In the genomic region with DNA sequence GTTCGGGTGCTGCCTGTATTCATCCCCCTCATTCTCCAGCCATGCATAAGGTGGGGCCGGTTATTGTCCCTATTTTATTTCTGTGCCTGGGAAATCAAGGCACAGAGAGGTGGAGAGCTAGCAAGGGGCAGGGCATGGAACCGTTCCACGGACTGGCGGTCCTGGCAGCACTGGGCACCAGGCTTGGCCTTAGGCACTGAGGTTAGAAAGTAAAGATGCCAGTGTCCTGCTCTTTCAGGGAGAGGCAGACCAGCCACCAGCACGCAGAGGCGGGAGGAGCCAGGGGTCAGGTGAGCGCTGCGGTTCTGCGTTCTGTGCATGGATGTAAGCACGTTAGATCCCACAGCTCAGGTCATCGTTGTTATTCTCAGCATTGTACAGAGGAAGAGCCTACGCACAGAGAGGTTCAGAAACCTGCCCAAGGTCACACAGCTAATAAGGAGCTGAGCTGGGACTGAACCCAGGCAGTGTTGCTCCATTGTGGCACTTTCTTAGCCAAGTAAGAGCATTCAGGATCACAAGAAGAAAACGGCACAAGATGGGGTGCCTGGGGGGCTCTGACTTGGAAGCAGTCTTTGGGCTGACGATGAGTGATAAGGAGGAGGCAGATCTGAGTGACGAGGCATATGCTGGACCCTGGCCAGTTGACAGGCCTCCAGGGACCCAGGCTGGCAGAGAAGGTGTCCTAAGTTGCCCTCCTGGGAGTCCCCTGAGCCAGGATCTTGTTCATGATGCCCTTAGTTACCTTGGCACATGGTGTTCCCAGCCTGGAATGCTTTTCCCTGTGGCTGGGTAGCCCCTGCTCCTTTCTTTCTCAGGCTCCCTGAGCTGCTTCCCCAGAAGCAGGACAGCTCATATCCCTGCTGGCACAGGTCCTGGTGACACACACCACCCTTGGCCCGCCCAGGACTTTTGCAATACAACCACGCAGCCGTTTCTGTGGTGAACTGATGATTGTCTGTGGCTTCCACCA, we compare ENCODE assay signal across 8 cellular contexts. TPM values are rescaled to one million over a fixed set of nuclear protein-coding genes. Genes with fewer than 3 reads are reported as not detected.
DNase-seq lines count a peak whose midpoint lies in the region; ATAC-seq and TF ChIP-seq lines count a peak whose summit lies in the region.

No MANE protein-coding gene starts in this region.

- DNase-seq in GOT3 (lab: John Stamatoyannopoulos, UW) (peak; percentile 20), SKM-1 treated with dmso at 0.1 percent for 144 hours (lab: John Stamatoyannopoulos, UW; ENCODE audit: unreplicated experiment) (peak; percentile 70), glomerular visceral epithelial cell (ENCODE audit: extremely low spot score) (peak; percentile 87), gastrocnemius medialis (peak; percentile 90 to 93), HuH-7 (ENCODE audit: low spot score) (no peak), SHP77 (lab: John Stamatoyannopoulos, UW) (no peak)

- peak overlapping the region; percentile 73 to 85 (median 78) for H3K27ac ChIP-seq in gastrocnemius medialis

- H3K4me1 ChIP-seq in gastrocnemius medialis, result peaks cover 33 to 44% of the 10 kb centered on the region in 2 donors

- ATAC-seq in gastrocnemius medialis, result peak; percentile 89 to 90
- no peak for ATAC-seq in HG03521 (IDR thresholded peaks at IDR 0.05; ENCODE audit: unreplicated experiment)
- ATAC-seq in GM18867 (IDR thresholded peaks at IDR 0.05; ENCODE audit: unreplicated experiment), result no peak

- H3K4me3 ChIP-seq in gastrocnemius medialis, result no peak overlapping the region

- intact Hi-C loops in gastrocnemius medialis (cut with DNase I; ENCODE audit: low total_unique reads), result loop anchor here (2.0 kb wide), 2 partner anchors 41 to 67 kb away; a partner anchor contains a TSS

- peaks cover 0 to 10% of the 10 kb centered on the region in 2 donors for H3K36me3 ChIP-seq in gastrocnemius medialis

- TF ChIP-seq CTCF in gastrocnemius medialis (IDR thresholded peaks at IDR 0.05 in 4 of 5, conservative IDR thresholded peaks at IDR 0.05 in 1 of 5), result no peak

- in situ Hi-C loops in gastrocnemius medialis (cut with MboI; ENCODE audit: low sequenced_read_pairs in 4 of 4), result no loop called here

- TF ChIP-seq POLR2A in gastrocnemius medialis (IDR thresholded peaks at IDR 0.05), result no peak

- H3K9me3 ChIP-seq in gastrocnemius medialis, result no peaks in the 10 kb centered on the region

- no peaks in the 10 kb centered on the region for H3K27me3 ChIP-seq in gastrocnemius medialis

RNA-seq across cellular contexts. Expression of a gene that starts 41.1 kb away (rescaled TPM):
- 10 to 100 TPM in 3 of 4 donors, 1 to 10 TPM in 1; 9.2 to 18.5 (median 14.0) TPM for total RNA-seq in gastrocnemius medialis

Comparison
In these comparisons a context has a peak if more than half of its experiments do, and no peak if none do; other contexts are left out.
1. DNase-seq: peak in GOT3 (single experiment), SKM-1 treated with dmso at 0.1 percent for 144 hours (single experiment), glomerular visceral epithelial cell (single experiment) and gastrocnemius medialis (2 of 2); none in HuH-7 (single experiment) and SHP77 (0 of 2).
2. ATAC-seq: peak in gastrocnemius medialis (2 of 2); none in HG03521 (single experiment) and GM18867 (single experiment).